In the genomic region with DNA sequence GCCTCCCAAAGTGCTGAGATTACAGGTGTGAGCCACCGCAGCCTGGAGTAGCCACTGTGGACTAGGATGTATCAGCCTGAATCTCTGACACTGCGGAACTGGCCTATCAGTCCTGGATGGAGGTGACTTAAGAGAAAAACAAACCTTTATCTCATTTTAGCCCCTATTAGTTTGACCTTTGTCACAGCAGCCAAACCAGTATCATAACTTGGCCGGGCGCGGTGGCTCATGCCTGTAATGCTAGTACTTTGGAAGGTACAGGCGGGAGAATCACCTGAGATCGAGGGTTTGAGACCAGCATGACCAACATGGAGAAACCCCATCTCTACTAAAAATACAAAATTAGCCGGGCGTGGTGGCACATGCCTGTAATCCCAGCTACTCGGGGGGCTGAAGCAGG, we compare ENCODE assay signal across 2 cellular contexts.
TF ChIP-seq lines count a peak whose summit lies in the region.

No MANE protein-coding gene starts in this region.

TF ChIP-seq in K562, 482 proteins besides CTCF, POLR2A, EP300 and RAD21:
- TF ChIP-seq REST (CRISPR knock-in tag; IDR thresholded peaks at IDR 0.05; ENCODE audit: low read depth) (no peak), ZFP1 (CRISPR knock-in tag; IDR thresholded peaks at IDR 0.05) (no peak)
- TF ChIP-seq, protein P1, sequence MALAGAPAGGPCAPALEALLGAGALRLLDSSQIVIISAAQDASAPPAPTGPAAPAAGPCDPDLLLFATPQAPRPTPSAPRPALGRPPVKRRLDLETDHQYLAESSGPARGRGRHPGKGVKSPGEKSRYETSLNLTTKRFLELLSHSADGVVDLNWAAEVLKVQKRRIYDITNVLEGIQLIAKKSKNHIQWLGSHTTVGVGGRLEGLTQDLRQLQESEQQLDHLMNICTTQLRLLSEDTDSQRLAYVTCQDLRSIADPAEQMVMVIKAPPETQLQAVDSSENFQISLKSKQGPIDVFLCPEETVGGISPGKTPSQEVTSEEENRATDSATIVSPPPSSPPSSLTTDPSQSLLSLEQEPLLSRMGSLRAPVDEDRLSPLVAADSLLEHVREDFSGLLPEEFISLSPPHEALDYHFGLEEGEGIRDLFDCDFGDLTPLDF (CRISPR knock-in tag; IDR thresholded peaks at IDR 0.05): no peak
- TF ChIP-seq, protein P2, sequence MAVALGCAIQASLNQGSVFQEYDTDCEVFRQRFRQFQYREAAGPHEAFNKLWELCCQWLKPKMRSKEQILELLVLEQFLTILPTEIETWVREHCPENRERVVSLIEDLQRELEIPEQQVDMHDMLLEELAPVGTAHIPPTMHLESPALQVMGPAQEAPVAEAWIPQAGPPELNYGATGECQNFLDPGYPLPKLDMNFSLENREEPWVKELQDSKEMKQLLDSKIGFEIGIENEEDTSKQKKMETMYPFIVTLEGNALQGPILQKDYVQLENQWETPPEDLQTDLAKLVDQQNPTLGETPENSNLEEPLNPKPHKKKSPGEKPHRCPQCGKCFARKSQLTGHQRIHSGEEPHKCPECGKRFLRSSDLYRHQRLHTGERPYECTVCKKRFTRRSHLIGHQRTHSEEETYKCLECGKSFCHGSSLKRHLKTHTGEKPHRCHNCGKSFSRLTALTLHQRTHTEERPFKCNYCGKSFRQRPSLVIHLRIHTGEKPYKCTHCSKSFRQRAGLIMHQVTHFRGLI (CRISPR knock-in tag; IDR thresholded peaks at IDR 0.05): peak; percentile 46; the same call in 1 of the 2 replicates

TF ChIP-seq in HepG2, 621 proteins besides CTCF, POLR2A, EP300 and RAD21 (continues in another document):
- peak; percentile 24 for TF ChIP-seq ZEB1 (IDR thresholded peaks at IDR 0.05; ENCODE audit: insufficient replicate concordance, low read depth)
- TF ChIP-seq TBX2 (CRISPR knock-in tag; IDR thresholded peaks at IDR 0.05; ENCODE audit: borderline replicate concordance): peak; percentile 56; the same call in 1 of the 2 replicates
- TF ChIP-seq HHEX (CRISPR knock-in tag; IDR thresholded peaks at IDR 0.05): peak; percentile 84
- 0 out of 2 replicates have a peak, but pooled peaks have one; percentile 38 for TF ChIP-seq HMG20B (CRISPR knock-in tag; conservative IDR thresholded peaks at IDR 0.05)
- peak; percentile 39; the same call in 1 of the 2 replicates for TF ChIP-seq ESRRA (CRISPR knock-in tag; IDR thresholded peaks at IDR 0.05; ENCODE audit: low read depth)
- TF ChIP-seq ARID2 (CRISPR knock-in tag; IDR thresholded peaks at IDR 0.05; ENCODE audit: borderline replicate concordance): no peak
- TF ChIP-seq, protein P3, sequence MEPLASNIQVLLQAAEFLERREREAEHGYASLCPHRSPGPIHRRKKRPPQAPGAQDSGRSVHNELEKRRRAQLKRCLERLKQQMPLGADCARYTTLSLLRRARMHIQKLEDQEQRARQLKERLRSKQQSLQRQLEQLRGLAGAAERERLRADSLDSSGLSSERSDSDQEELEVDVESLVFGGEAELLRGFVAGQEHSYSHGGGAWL (CRISPR knock-in tag; IDR thresholded peaks at IDR 0.05): no peak
- 0 out of 2 replicates have a peak, but pooled peaks have one; percentile 14 for TF ChIP-seq CEBPG (CRISPR knock-in tag; IDR thresholded peaks at IDR 0.05)
- TF ChIP-seq SOX5 (CRISPR knock-in tag; IDR thresholded peaks at IDR 0.05; ENCODE audit: borderline replicate concordance): peak; percentile 56; the same call in 1 of the 2 replicates
- TF ChIP-seq NR2F1 (CRISPR knock-in tag; IDR thresholded peaks at IDR 0.05): peak; percentile 60 to 77; a peak in 1 of 4 replicates
- TF ChIP-seq SOX13 (IDR thresholded peaks at IDR 0.05): no peak
- peak in 1 of 2 experiments; percentile 47; a peak in 1 of 4 replicates for TF ChIP-seq SOX13 (CRISPR knock-in tag; conservative IDR thresholded peaks at IDR 0.05 in 1 of 2, IDR thresholded peaks at IDR 0.05 in 1 of 2)
- TF ChIP-seq HNF4G (IDR thresholded peaks at IDR 0.05; ENCODE audit: borderline replicate concordance, low read depth, low read length): peak; percentile 71
- no peak for TF ChIP-seq HNF4G (CRISPR knock-in tag; IDR thresholded peaks at IDR 0.05; ENCODE audit: borderline replicate concordance, low read depth)
- TF ChIP-seq, protein P4, sequence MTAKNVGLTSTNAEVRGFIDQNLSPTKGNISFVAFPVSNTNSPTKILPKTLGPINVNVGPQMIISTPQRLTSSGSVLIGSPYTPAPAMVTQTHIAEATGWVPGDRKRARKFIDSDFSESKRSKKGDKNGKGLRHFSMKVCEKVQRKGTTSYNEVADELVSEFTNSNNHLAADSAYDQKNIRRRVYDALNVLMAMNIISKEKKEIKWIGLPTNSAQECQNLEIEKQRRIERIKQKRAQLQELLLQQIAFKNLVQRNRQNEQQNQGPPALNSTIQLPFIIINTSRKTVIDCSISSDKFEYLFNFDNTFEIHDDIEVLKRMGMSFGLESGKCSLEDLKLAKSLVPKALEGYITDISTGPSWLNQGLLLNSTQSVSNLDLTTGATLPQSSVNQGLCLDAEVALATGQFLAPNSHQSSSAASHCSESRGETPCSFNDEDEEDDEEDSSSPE (CRISPR knock-in tag; IDR thresholded peaks at IDR 0.05): 0 out of 2 replicates have a peak, but pooled peaks have one; percentile 26
- TF ChIP-seq MATR3 (CRISPR knock-in tag; IDR thresholded peaks at IDR 0.05): no peak
- no peak for TF ChIP-seq GRHL1 (CRISPR knock-in tag; conservative IDR thresholded peaks at IDR 0.05)
- TF ChIP-seq, protein P5, sequence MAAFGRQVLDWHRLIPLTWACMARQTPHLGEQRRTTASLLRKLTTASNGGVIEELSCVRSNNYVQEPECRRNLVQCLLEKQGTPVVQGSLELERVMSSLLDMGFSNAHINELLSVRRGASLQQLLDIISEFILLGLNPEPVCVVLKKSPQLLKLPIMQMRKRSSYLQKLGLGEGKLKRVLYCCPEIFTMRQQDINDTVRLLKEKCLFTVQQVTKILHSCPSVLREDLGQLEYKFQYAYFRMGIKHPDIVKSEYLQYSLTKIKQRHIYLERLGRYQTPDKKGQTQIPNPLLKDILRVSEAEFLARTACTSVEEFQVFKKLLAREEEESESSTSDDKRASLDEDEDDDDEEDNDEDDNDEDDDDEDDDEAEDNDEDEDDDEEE (CRISPR knock-in tag; IDR thresholded peaks at IDR 0.05): no peak
- TF ChIP-seq IKZF1 (IDR thresholded peaks at IDR 0.05): no peak
- peak; percentile 33; the same call in 1 of the 2 replicates for TF ChIP-seq HDAC1 (CRISPR knock-in tag; IDR thresholded peaks at IDR 0.05)
- TF ChIP-seq ETV5 (CRISPR knock-in tag; IDR thresholded peaks at IDR 0.05; ENCODE audit: borderline replicate concordance): 0 out of 2 replicates have a peak, but pooled peaks have one; percentile 9
- TF ChIP-seq ELF1 (CRISPR knock-in tag; IDR thresholded peaks at IDR 0.05): peak; percentile 24; the same call in 1 of the 2 replicates
- 0 out of 2 replicates have a peak, but pooled peaks have one; percentile 35 for TF ChIP-seq MEF2D (CRISPR knock-in tag; IDR thresholded peaks at IDR 0.05)
- 0 out of 2 replicates have a peak, but pooled peaks have one; percentile 49 for TF ChIP-seq JUN (CRISPR knock-in tag; IDR thresholded peaks at IDR 0.05)
- peak; percentile 18; the same call in 1 of the 2 replicates for TF ChIP-seq RXRA (CRISPR knock-in tag; IDR thresholded peaks at IDR 0.05)
- TF ChIP-seq TEAD3 (CRISPR knock-in tag; optimal IDR thresholded peaks at IDR 0.05; ENCODE audit: borderline replicate concordance): peak; percentile 51
- TF ChIP-seq PITX1 (CRISPR knock-in tag; IDR thresholded peaks at IDR 0.05): 0 out of 2 replicates have a peak, but pooled peaks have one; percentile 12
- TF ChIP-seq FOXO1 (CRISPR knock-in tag; IDR thresholded peaks at IDR 0.05): peak; percentile 49; the same call in 1 of the 2 replicates
- no peak for TF ChIP-seq ZNF367 (CRISPR knock-in tag; IDR thresholded peaks at IDR 0.05; ENCODE audit: borderline replicate concordance)
- no peak for TF ChIP-seq IRF2 (CRISPR knock-in tag; IDR thresholded peaks at IDR 0.05)
- peak; percentile 65; the same call in 1 of the 2 replicates for TF ChIP-seq SALL1 (CRISPR knock-in tag; IDR thresholded peaks at IDR 0.05)
- TF ChIP-seq, protein P6, sequence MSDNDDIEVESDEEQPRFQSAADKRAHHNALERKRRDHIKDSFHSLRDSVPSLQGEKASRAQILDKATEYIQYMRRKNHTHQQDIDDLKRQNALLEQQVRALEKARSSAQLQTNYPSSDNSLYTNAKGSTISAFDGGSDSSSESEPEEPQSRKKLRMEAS (IDR thresholded peaks at IDR 0.05): peak; percentile 45; the same call in 1 of the 2 replicates
- peak; percentile 93 for TF ChIP-seq NR2F6 (IDR thresholded peaks at IDR 0.05)
- peak; percentile 92 for TF ChIP-seq NR2F6 (CRISPR knock-in tag; IDR thresholded peaks at IDR 0.05)
- TF ChIP-seq FOXA3 (CRISPR knock-in tag; IDR thresholded peaks at IDR 0.05): peak; percentile 26; the same call in 1 of the 2 replicates
- peak; percentile 46 for TF ChIP-seq PAXIP1 (CRISPR knock-in tag; conservative IDR thresholded peaks at IDR 0.05)
- TF ChIP-seq ZNF543 (CRISPR knock-in tag; IDR thresholded peaks at IDR 0.05): 0 out of 2 replicates have a peak, but pooled peaks have one; percentile 32
- TF ChIP-seq ZNF629 (CRISPR knock-in tag; conservative IDR thresholded peaks at IDR 0.05): no peak
- 0 out of 2 replicates have a peak, but pooled peaks have one; percentile 19 for TF ChIP-seq ZNF331 (CRISPR knock-in tag; IDR thresholded peaks at IDR 0.05)
- TF ChIP-seq, protein P7, sequence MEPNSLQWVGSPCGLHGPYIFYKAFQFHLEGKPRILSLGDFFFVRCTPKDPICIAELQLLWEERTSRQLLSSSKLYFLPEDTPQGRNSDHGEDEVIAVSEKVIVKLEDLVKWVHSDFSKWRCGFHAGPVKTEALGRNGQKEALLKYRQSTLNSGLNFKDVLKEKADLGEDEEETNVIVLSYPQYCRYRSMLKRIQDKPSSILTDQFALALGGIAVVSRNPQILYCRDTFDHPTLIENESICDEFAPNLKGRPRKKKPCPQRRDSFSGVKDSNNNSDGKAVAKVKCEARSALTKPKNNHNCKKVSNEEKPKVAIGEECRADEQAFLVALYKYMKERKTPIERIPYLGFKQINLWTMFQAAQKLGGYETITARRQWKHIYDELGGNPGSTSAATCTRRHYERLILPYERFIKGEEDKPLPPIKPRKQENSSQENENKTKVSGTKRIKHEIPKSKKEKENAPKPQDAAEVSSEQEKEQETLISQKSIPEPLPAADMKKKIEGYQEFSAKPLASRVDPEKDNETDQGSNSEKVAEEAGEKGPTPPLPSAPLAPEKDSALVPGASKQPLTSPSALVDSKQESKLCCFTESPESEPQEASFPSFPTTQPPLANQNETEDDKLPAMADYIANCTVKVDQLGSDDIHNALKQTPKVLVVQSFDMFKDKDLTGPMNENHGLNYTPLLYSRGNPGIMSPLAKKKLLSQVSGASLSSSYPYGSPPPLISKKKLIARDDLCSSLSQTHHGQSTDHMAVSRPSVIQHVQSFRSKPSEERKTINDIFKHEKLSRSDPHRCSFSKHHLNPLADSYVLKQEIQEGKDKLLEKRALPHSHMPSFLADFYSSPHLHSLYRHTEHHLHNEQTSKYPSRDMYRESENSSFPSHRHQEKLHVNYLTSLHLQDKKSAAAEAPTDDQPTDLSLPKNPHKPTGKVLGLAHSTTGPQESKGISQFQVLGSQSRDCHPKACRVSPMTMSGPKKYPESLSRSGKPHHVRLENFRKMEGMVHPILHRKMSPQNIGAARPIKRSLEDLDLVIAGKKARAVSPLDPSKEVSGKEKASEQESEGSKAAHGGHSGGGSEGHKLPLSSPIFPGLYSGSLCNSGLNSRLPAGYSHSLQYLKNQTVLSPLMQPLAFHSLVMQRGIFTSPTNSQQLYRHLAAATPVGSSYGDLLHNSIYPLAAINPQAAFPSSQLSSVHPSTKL (CRISPR knock-in tag; IDR thresholded peaks at IDR 0.05): peak; percentile 49
- TF ChIP-seq ZMYM2 (CRISPR knock-in tag; IDR thresholded peaks at IDR 0.05): peak; percentile 67; the same call in 1 of the 2 replicates
- TF ChIP-seq, protein P8, sequence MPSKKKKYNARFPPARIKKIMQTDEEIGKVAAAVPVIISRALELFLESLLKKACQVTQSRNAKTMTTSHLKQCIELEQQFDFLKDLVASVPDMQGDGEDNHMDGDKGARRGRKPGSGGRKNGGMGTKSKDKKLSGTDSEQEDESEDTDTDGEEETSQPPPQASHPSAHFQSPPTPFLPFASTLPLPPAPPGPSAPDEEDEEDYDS (CRISPR knock-in tag; IDR thresholded peaks at IDR 0.05): peak; percentile 16; the same call in 1 of the 2 replicates
- 0 out of 2 replicates have a peak, but pooled peaks have one; percentile 42 for TF ChIP-seq ZBTB20 (CRISPR knock-in tag; IDR thresholded peaks at IDR 0.05; ENCODE audit: borderline replicate concordance, low read depth)
